8 cellular contexts compared by ENCODE assay signal in the genomic region with DNA sequence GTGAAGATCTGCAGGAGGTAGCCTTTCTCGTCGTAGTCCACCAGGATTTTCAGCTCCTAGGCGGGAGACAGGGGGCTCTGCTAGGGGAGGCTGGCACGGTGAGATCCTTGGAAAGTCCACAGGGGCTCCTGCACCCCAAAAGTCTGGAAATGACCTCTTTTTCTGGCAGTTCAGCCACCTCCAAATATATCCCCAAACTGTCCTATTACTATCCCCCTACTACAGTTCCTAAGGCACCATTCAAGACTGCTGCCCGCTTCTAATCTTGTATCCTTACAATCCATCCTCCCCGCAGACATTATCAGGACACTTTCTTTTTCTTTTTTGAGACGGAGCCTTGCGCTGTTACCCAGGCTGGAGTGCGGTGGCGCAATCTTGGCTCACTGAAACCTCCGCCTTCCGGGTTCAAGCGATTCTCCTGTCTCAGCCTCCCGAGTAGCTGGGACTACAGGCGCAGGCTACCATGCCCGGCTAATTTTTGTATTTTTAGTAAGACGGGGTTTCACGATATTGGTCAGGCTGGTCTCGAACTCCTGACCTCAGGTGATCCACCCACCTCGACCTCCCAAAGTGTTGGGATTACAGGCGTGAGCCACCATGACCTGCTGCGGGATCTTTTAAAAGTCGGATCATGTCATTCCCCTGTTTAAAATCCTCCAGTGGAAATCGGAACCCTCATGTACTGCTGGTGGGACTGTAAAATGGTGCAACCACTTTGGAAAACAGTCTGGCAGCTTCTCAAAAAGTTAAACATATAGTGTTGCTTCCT. TPM values are rescaled to one million over a fixed set of nuclear protein-coding genes. Genes with fewer than 3 reads are reported as not detected.
DNase-seq lines count a peak whose midpoint lies in the region; ATAC-seq, FAIRE-seq and TF ChIP-seq lines count a peak whose summit lies in the region.

No MANE protein-coding gene starts in this region.

- no peaks in the 10 kb centered on the region for H3K4me1 ChIP-seq in kidney (ENCODE audit: control insufficient read depth in 1 of 2, insufficient read depth in 1 of 2, low read depth in 1 of 2, low read length in 2 of 2)
- H3K4me1 ChIP-seq in thyroid gland, result peaks cover 5 to 6% of the 10 kb centered on the region in 2 donors

- H3K27ac Mint-ChIP-seq in activated CD4-positive, alpha-beta T cell treated with anti-CD3 and anti-CD28 coated beads, Interleukin-2, amount 10 ng/mL, durations not matched to agents 7 days and 5 days, result peak overlapping the region; percentile 93
- H3K27ac Mint-ChIP-seq in activated T-helper 1 cell treated with anti-CD3 and anti-CD28 coated beads, Interleukin-12 subunit alpha, Interleukin-12 subunit beta, Interleukin-2, Interleukin-4 antibody, amounts not matched to agents 30 ng/mL and 10 ng/mL and 1 ng/mL, durations not matched to agents 14 hours and 24 hours and 36 hours, result peak overlapping the region; percentile 79

- no peaks in the 10 kb centered on the region for H3K36me3 Mint-ChIP-seq in activated CD4-positive, alpha-beta T cell treated with anti-CD3 and anti-CD28 coated beads, Interleukin-2, amount 10 ng/mL, durations not matched to agents 7 days and 5 days (ENCODE audit: low read depth)
- no peaks in the 10 kb centered on the region for H3K36me3 Mint-ChIP-seq in activated T-helper 1 cell treated with anti-CD3 and anti-CD28 coated beads, Interleukin-12 subunit alpha, Interleukin-12 subunit beta, Interleukin-2, Interleukin-4 antibody, amounts not matched to agents 30 ng/mL and 10 ng/mL and 1 ng/mL, durations not matched to agents 14 hours and 24 hours and 36 hours (ENCODE audit: low read depth)

- H3K36me3 ChIP-seq in kidney (ENCODE audit: control insufficient read depth in 1 of 2, insufficient read depth in 2 of 2, low read length in 2 of 2), result peaks cover 0 to 5% of the 10 kb centered on the region in 2 donors
- no peaks in the 10 kb centered on the region for H3K36me3 ChIP-seq in thyroid gland

- no peak for TF ChIP-seq POLR2A in thyroid gland (IDR thresholded peaks at IDR 0.05)

- intact Hi-C loops in activated T-helper 1 cell treated with anti-CD3 and anti-CD28 coated beads, Interleukin-12 subunit alpha, Interleukin-12 subunit beta, Interleukin-2, Interleukin-4 antibody, amounts not matched to agents 30 ng/mL and 10 ng/mL and 1 ng/mL, durations not matched to agents 14 hours and 24 hours and 36 hours (cut with micrococcal nuclease), result loop anchor here (1.0 to 2.0 kb wide), 7 partner anchors 28 to 214 kb away; a partner anchor contains a TSS
- intact Hi-C loops in kidney (cut with DNase I), result no loop called here
- intact Hi-C loops in thyroid gland (cut with DNase I), result no loop called here

- H3K9me3 ChIP-seq in kidney (ENCODE audit: control insufficient read depth in 1 of 2, low read length in 2 of 2) (no peaks in the 10 kb centered on the region), thyroid gland (no peaks in the 10 kb centered on the region)

- POLR2A ChIA-PET in activated CD4-positive, alpha-beta T cell treated with anti-CD3 and anti-CD28 coated beads, Interleukin-2, amount 10 ng/mL, durations not matched to agents 7 days and 5 days (lab: Charles Lee), result no interaction called here

- CTCF ChIA-PET in activated CD4-positive, alpha-beta T cell treated with anti-CD3 and anti-CD28 coated beads, Interleukin-2, amount 10 ng/mL, durations not matched to agents 7 days and 5 days (lab: Charles Lee), result interaction anchor here (0.6 to 6.4 kb wide), 4 partner anchors 29 to 523 kb away, joined by 4 to 32 read pairs (median 16); a partner anchor contains a TSS

- 80 to 87% methylated on average over 21 to 23 of the region's 24 CpGs for WGBS in thyroid gland, 2 donors

- no peaks in the 10 kb centered on the region for H3K27me3 Mint-ChIP-seq in activated CD4-positive, alpha-beta T cell treated with anti-CD3 and anti-CD28 coated beads, Interleukin-2, amount 10 ng/mL, durations not matched to agents 7 days and 5 days
- H3K27me3 Mint-ChIP-seq in activated T-helper 1 cell treated with anti-CD3 and anti-CD28 coated beads, Interleukin-12 subunit alpha, Interleukin-12 subunit beta, Interleukin-2, Interleukin-4 antibody, amounts not matched to agents 30 ng/mL and 10 ng/mL and 1 ng/mL, durations not matched to agents 14 hours and 24 hours and 36 hours (ENCODE audit: insufficient read depth), result peaks cover 4% of the 10 kb centered on the region

- H3K9ac ChIP-seq in kidney (ENCODE audit: low read length in 2 of 2), result peak overlapping the region; percentile 20 to 59

- no peaks in the 10 kb centered on the region for H3K9me3 Mint-ChIP-seq in activated CD4-positive, alpha-beta T cell treated with anti-CD3 and anti-CD28 coated beads, Interleukin-2, amount 10 ng/mL, durations not matched to agents 7 days and 5 days
- H3K9me3 Mint-ChIP-seq in activated T-helper 1 cell treated with anti-CD3 and anti-CD28 coated beads, Interleukin-12 subunit alpha, Interleukin-12 subunit beta, Interleukin-2, Interleukin-4 antibody, amounts not matched to agents 30 ng/mL and 10 ng/mL and 1 ng/mL, durations not matched to agents 14 hours and 24 hours and 36 hours, result no peaks in the 10 kb centered on the region

- H3K4me3 ChIP-seq in kidney (ENCODE audit: low read length in 2 of 2), result peak overlapping the region; percentile 65 to 77
- H3K4me3 ChIP-seq in thyroid gland (replicated peaks in 1 of 3), result peak overlapping the region in 2 of 3 donors; percentile 20 to 45

- peak overlapping the region; percentile 97 for H3K4me3 Mint-ChIP-seq in activated CD4-positive, alpha-beta T cell treated with anti-CD3 and anti-CD28 coated beads, Interleukin-2, amount 10 ng/mL, durations not matched to agents 7 days and 5 days
- peak overlapping the region; percentile 95 for H3K4me3 Mint-ChIP-seq in activated T-helper 1 cell treated with anti-CD3 and anti-CD28 coated beads, Interleukin-12 subunit alpha, Interleukin-12 subunit beta, Interleukin-2, Interleukin-4 antibody, amounts not matched to agents 30 ng/mL and 10 ng/mL and 1 ng/mL, durations not matched to agents 14 hours and 24 hours and 36 hours

- peak overlapping the region; percentile 20 to 39 for H3K27ac ChIP-seq in kidney (ENCODE audit: low read depth in 2 of 2, low read length in 2 of 2)
- peak overlapping the region in 1 of 3 donors; percentile 56 for H3K27ac ChIP-seq in thyroid gland

- no peaks in the 10 kb centered on the region for H3K27me3 ChIP-seq in thyroid gland

- FAIRE-seq in kidney (lab: Jason Lieb, UNC), result no peak

- no peak for DNase-seq in activated CD4-positive, alpha-beta T cell treated with anti-CD3 and anti-CD28 coated beads, Interleukin-2, amount 10 ng/mL, durations not matched to agents 7 days and 5 days
- no peak for DNase-seq in activated CD4-positive, alpha-beta T cell treated with anti-CD3 and anti-CD28 coated beads for 4 hours
- no peak for DNase-seq in activated T-helper 1 cell treated with anti-CD3 and anti-CD28 coated beads, Interleukin-12 subunit alpha, Interleukin-12 subunit beta, Interleukin-2, Interleukin-4 antibody, amounts not matched to agents 30 ng/mL and 10 ng/mL and 1 ng/mL, durations not matched to agents 14 hours and 24 hours and 36 hours (ENCODE audit: low spot score)
- no peak for DNase-seq in kidney
- DNase-seq in thyroid gland, result no peak
- no peak for DNase-seq in AG08396 (ENCODE audit: low spot score)
- no peak for DNase-seq in T-helper 9 cell

- ATAC-seq in GM21381 (IDR thresholded peaks at IDR 0.05; ENCODE audit: unreplicated experiment), result no peak

- TF ChIP-seq CTCF in kidney (IDR thresholded peaks at IDR 0.05; ENCODE audit: borderline replicate concordance, extremely low read depth, insufficient read depth) (no peak), thyroid gland (IDR thresholded peaks at IDR 0.05) (no peak)

- peaks cover 18% of the 10 kb centered on the region for H3K4me1 Mint-ChIP-seq in activated CD4-positive, alpha-beta T cell treated with anti-CD3 and anti-CD28 coated beads, Interleukin-2, amount 10 ng/mL, durations not matched to agents 7 days and 5 days
- H3K4me1 Mint-ChIP-seq in activated T-helper 1 cell treated with anti-CD3 and anti-CD28 coated beads, Interleukin-12 subunit alpha, Interleukin-12 subunit beta, Interleukin-2, Interleukin-4 antibody, amounts not matched to agents 30 ng/mL and 10 ng/mL and 1 ng/mL, durations not matched to agents 14 hours and 24 hours and 36 hours (ENCODE audit: low read depth), result peaks cover 16% of the 10 kb centered on the region

RNA-seq across cellular contexts. Expression of a gene that starts 18.5 kb away (rescaled TPM):
- total RNA-seq in activated CD4-positive, alpha-beta T cell treated with anti-CD3 and anti-CD28 coated beads, Interleukin-2, amount 10 ng/mL, durations not matched to agents 7 days and 5 days, result not detected
- total RNA-seq in activated T-helper 1 cell treated with anti-CD3 and anti-CD28 coated beads, Interleukin-12 subunit alpha, Interleukin-12 subunit beta, Interleukin-2, Interleukin-4 antibody, amounts not matched to agents 30 ng/mL and 10 ng/mL and 1 ng/mL, durations not matched to agents 14 hours and 24 hours and 36 hours, result not detected in 2 replicates
- total RNA-seq in kidney, result 4.6 TPM
- 393 TPM for polyA plus RNA-seq in kidney (ENCODE audit: insufficient read depth, low read depth, low replicate concordance)
- total RNA-seq in thyroid gland, result 1 to 10 TPM in 1 of 4 donors, under 1 TPM in 2, not detected in 1; 0.39 to 1.2 (median 0.78) TPM

RNA-seq across cellular contexts. Expression of a gene that starts 36.4 kb away (rescaled TPM):
- total RNA-seq in activated CD4-positive, alpha-beta T cell treated with anti-CD3 and anti-CD28 coated beads, Interleukin-2, amount 10 ng/mL, durations not matched to agents 7 days and 5 days, result 10 to 100 TPM; 32.6 to 34.1 TPM
- total RNA-seq in activated T-helper 1 cell treated with anti-CD3 and anti-CD28 coated beads, Interleukin-12 subunit alpha, Interleukin-12 subunit beta, Interleukin-2, Interleukin-4 antibody, amounts not matched to agents 30 ng/mL and 10 ng/mL and 1 ng/mL, durations not matched to agents 14 hours and 24 hours and 36 hours, result 32.0 and 33.0 TPM in 2 replicates
- 34.5 TPM for total RNA-seq in kidney
- 3.5 TPM for polyA plus RNA-seq in kidney (ENCODE audit: insufficient read depth, low read depth, low replicate concordance)
- 10 to 100 TPM in 3 of 4 donors, 1 to 10 TPM in 1; 7.3 to 16.5 (median 11.7) TPM for total RNA-seq in thyroid gland

RNA-seq across cellular contexts. Expression of a gene that starts 46.7 kb away (rescaled TPM):
- 100 to 1,000 TPM; 132 to 148 TPM for total RNA-seq in activated CD4-positive, alpha-beta T cell treated with anti-CD3 and anti-CD28 coated beads, Interleukin-2, amount 10 ng/mL, durations not matched to agents 7 days and 5 days
- total RNA-seq in activated T-helper 1 cell treated with anti-CD3 and anti-CD28 coated beads, Interleukin-12 subunit alpha, Interleukin-12 subunit beta, Interleukin-2, Interleukin-4 antibody, amounts not matched to agents 30 ng/mL and 10 ng/mL and 1 ng/mL, durations not matched to agents 14 hours and 24 hours and 36 hours, result 111 and 112 TPM in 2 replicates
- total RNA-seq in kidney, result 42.6 TPM
- polyA plus RNA-seq in kidney (ENCODE audit: insufficient read depth, low read depth, low replicate concordance), result 23.9 TPM
- 100 to 1,000 TPM in 1 of 4 donors, 10 to 100 TPM in 3; 22.8 to 105 (median 69.9) TPM for total RNA-seq in thyroid gland

RNA-seq across cellular contexts. Expression of a gene that starts 48.4 kb away (rescaled TPM):
- total RNA-seq in activated CD4-positive, alpha-beta T cell treated with anti-CD3 and anti-CD28 coated beads, Interleukin-2, amount 10 ng/mL, durations not matched to agents 7 days and 5 days, result 10 to 100 TPM; 60.0 to 62.0 TPM
- total RNA-seq in activated T-helper 1 cell treated with anti-CD3 and anti-CD28 coated beads, Interleukin-12 subunit alpha, Interleukin-12 subunit beta, Interleukin-2, Interleukin-4 antibody, amounts not matched to agents 30 ng/mL and 10 ng/mL and 1 ng/mL, durations not matched to agents 14 hours and 24 hours and 36 hours, result 63.9 and 67.5 TPM in 2 replicates
- 54.9 TPM for total RNA-seq in kidney
- polyA plus RNA-seq in kidney (ENCODE audit: insufficient read depth, low read depth, low replicate concordance), result 115 TPM
- total RNA-seq in thyroid gland, result 100 to 1,000 TPM in 2 of 4 donors, 10 to 100 TPM in 2; 67.9 to 149 (median 97.4) TPM
